22 cellular contexts compared by ENCODE assay signal in genomic region chr18:33469699-33470098, GRCh38. TPM values are rescaled to one million over a fixed set of nuclear protein-coding genes. Genes with fewer than 3 reads are reported as not detected.
DNase-seq lines count a peak whose midpoint lies in the region; ATAC-seq, FAIRE-seq and TF ChIP-seq lines count a peak whose summit lies in the region.
"Had no signal": no experiment of that assay in that cellular context is flagged by ENCODE, and none has a peak within 500 bp of the region (broad histone marks: within the 10 kb centered on the region; RNA-seq: fewer than 3 reads in every experiment).

No MANE protein-coding gene starts in this region.

- no peaks in the 10 kb centered on the region; the same call in 1 of the 2 replicates for H3K4me1 ChIP-seq in Panc1 (ENCODE audit: control insufficient read depth, insufficient read depth, low read length)
- no peaks in the 10 kb centered on the region for H3K4me1 ChIP-seq in K562 (replicated peaks in 1 of 2; ENCODE audit: control insufficient read depth in 2 of 2, insufficient read depth in 2 of 2, low read length in 2 of 2)

- TF ChIP-seq RAD21 in K562 (CRISPR knock-in tag; conservative IDR thresholded peaks at IDR 0.05 in 1 of 2, IDR thresholded peaks at IDR 0.05 in 1 of 2): no peak

- no peaks in the 10 kb centered on the region for H3K9me1 ChIP-seq in K562 (ENCODE audit: control insufficient read depth, insufficient read depth, low read length)

- BruUV-seq in Panc1 (replicated peaks; lab: Mats Ljungman, UMichigan): no TSS peak
- BruUV-seq in K562 (replicated peaks; lab: Mats Ljungman, UMichigan): no TSS peak

- H3K9ac ChIP-seq in K562 (ENCODE audit: insufficient read depth in 1 of 2, low read depth in 2 of 2, low read length in 2 of 2): peak overlapping the region in 1 of 2 experiments; percentile 53; a peak in 2 of 4 replicates
- H3K9ac ChIP-seq: KMS-11 had no signal

- TF ChIP-seq POLR2A in K562 (conservative IDR thresholded peaks at IDR 0.05): no peak

- no peak for DNase-seq in Panc1 (ENCODE audit: low read depth, low spot score)
- peak; percentile 32 to 80 (median 42) for DNase-seq in K562 (ENCODE audit: extremely low read depth in 1 of 4, low spot score in 3 of 4)
- peak; percentile 0 for DNase-seq in iris pigment epithelial cell (ENCODE audit: low read depth)
- no peak for DNase-seq in kidney glomerular epithelial cell (lab: John Stamatoyannopoulos, UW)
- no peak for DNase-seq in foreskin fibroblast
- DNase-seq: CD8-positive, alpha-beta memory T cell; GDM1; GOT3; MG63; NCI-H1092 treated with DMSO at 0.1 percent for 48 hours; NCI-H2081 treated with DMSO at 0.1 percent for 48 hours; NCI-H510A treated with DMSO at 0.1 percent for 48 hours; NCI-H82; SHP77 had no signal

- H2AFZ ChIP-seq in K562 (ENCODE audit: low read depth, low read length): no peak overlapping the region

- ATAC-seq in Panc1: peak; percentile 38; the same call in 1 of the 2 replicates
- ATAC-seq in K562: peak; percentile 96
- no peak for ATAC-seq in HG02970 (IDR thresholded peaks at IDR 0.05; ENCODE audit: low FRiP score, unreplicated experiment)
- no peak for ATAC-seq in GM18868 (IDR thresholded peaks at IDR 0.05; ENCODE audit: unreplicated experiment)
- ATAC-seq: GM12878, HepG2 had no signal

- 2% methylated on average over 3 of the region's 3 CpGs for WGBS in K562 (ENCODE audit: insufficient coverage, low coverage, missing lambda C conversion rate)

- H3K27ac ChIP-seq in 22Rv1 (0 out of 2 replicates have a peak overlapping the region, but pooled peaks have one; percentile 5), Panc1 (ENCODE audit: low read length) (peak overlapping the region; percentile 63; the same call in 1 of the 2 replicates), K562 (ENCODE audit: extremely low read depth, low read depth, low read length) (peak overlapping the region; percentile 76)
- H3K27ac ChIP-seq: KMS-11 had no signal

- no peak overlapping the region for H3K4me2 ChIP-seq in K562 (ENCODE audit: insufficient read depth, low read length)
- H3K4me2 ChIP-seq: KMS-11 had no signal

- peak; percentile 80 for TF ChIP-seq EP300 in K562 (IDR thresholded peaks at IDR 0.05; ENCODE audit: low read length)

- H3K9me3 ChIP-seq in Panc1 (ENCODE audit: control insufficient read depth, insufficient read depth, low read depth, low read length) (no peaks in the 10 kb centered on the region), K562 (replicated peaks; ENCODE audit: control insufficient read depth, insufficient read depth, low read depth, low read length) (no peaks in the 10 kb centered on the region)
- H3K9me3 ChIP-seq: MG63 had no signal

- in situ Hi-C loops in Panc1 (cut with HindIII; ENCODE audit: low pct_unique_long_range_greater_than_20kb, low sequenced_read_pairs): no loop called here
- in situ Hi-C loops in K562 (cut with MboI): no loop called here

- POLR2A ChIA-PET in Panc1 (lab: Charles Lee) (no interaction called here), K562 (lab: Yijun Ruan, JAX) (interaction anchor here (0.7 kb wide), 1 partner anchor 38 kb away, joined by 3 read pairs; no protein-coding TSS in a partner anchor)

- H3K27me3 ChIP-seq in Panc1 (ENCODE audit: control insufficient read depth, insufficient read depth, low read length) (no peaks in the 10 kb centered on the region), K562 (ENCODE audit: control insufficient read depth in 2 of 2, insufficient read depth in 2 of 2, low read length in 2 of 2) (no peaks in the 10 kb centered on the region)
- H3K27me3 ChIP-seq: MG63 had no signal

- H3K4me3 ChIP-seq in Panc1 (ENCODE audit: low read depth in 2 of 2, low read length in 2 of 2) (no peak overlapping the region), K562 (no peak overlapping the region), foreskin fibroblast (ENCODE audit: low read depth in 1 of 2, low read length in 2 of 2) (no peak overlapping the region)
- H3K4me3 ChIP-seq: GM12878, MG63 had no signal

- H3K79me2 ChIP-seq in K562 (ENCODE audit: control insufficient read depth, insufficient read depth, low read length): no peaks in the 10 kb centered on the region

- no peaks in the 10 kb centered on the region for H4K20me1 ChIP-seq in K562 (replicated peaks; ENCODE audit: control insufficient read depth, insufficient read depth, low read length)

- TF ChIP-seq CTCF in 22Rv1 (IDR thresholded peaks at IDR 0.05): no peak
- TF ChIP-seq CTCF in Panc1 (IDR thresholded peaks at IDR 0.05): no peak
- no peak for TF ChIP-seq CTCF in K562 (IDR thresholded peaks at IDR 0.05 in 2 of 3, conservative IDR thresholded peaks at IDR 0.05 in 1 of 3; ENCODE audit: insufficient read depth in 2 of 3, low read depth in 1 of 3, low read length in 3 of 3)
- no peak for TF ChIP-seq CTCF in foreskin fibroblast (IDR thresholded peaks at IDR 0.05; ENCODE audit: low read depth, low read length)

- intact Hi-C loops in Panc1 (cut with micrococcal nuclease; ENCODE audit: unreplicated experiment): no loop called here
- intact Hi-C loops in K562 (cut with micrococcal nuclease): no loop called here

- H3K36me3 ChIP-seq in Panc1 (ENCODE audit: control insufficient read depth, insufficient read depth, low read length) (no peaks in the 10 kb centered on the region), K562 (ENCODE audit: control insufficient read depth, insufficient read depth, low read length) (no peaks in the 10 kb centered on the region)
- H3K36me3 ChIP-seq: MG63 had no signal

- peak; percentile 65 for FAIRE-seq in K562 (lab: Jason Lieb, UNC)
- FAIRE-seq: GM12878, HepG2 had no signal

- CTCF ChIA-PET in Panc1 (lab: Charles Lee) (no interaction called here), K562 (lab: Yijun Ruan, JAX; ENCODE audit: low intra/inter-chr PET ratio) (no interaction called here)

TF ChIP-seq in K562, 482 proteins besides CTCF, POLR2A, EP300 and RAD21 (continues in another document):
- TF ChIP-seq ZC3H4 (CRISPR knock-in tag; IDR thresholded peaks at IDR 0.05; ENCODE audit: borderline replicate concordance) (no peak), FOSL1 (tag; conservative IDR thresholded peaks at IDR 0.05) (peak; percentile 53; the same call in 1 of the 2 replicates), SMARCB1 (IDR thresholded peaks at IDR 0.05; ENCODE audit: insufficient read length, low read depth) (peak; percentile 49), FOXA3 (CRISPR knock-in tag; conservative IDR thresholded peaks at IDR 0.05 in 1 of 2, IDR thresholded peaks at IDR 0.05 in 1 of 2) (no peak), STAT5A (IDR thresholded peaks at IDR 0.05; ENCODE audit: borderline replicate concordance, low read length) (peak; percentile 52), MAFF (IDR thresholded peaks at IDR 0.05; ENCODE audit: low read length) (peak; percentile 42; the same call in 1 of the 2 replicates), RBM39 (optimal IDR thresholded peaks at IDR 0.05; ENCODE audit: low read depth, low read length) (no peak), NCOA4 (IDR thresholded peaks at IDR 0.05; ENCODE audit: partially characterized antibody) (no peak), TAL1 (IDR thresholded peaks at IDR 0.05) (peak; percentile 79), ATF6 (CRISPR knock-in tag; IDR thresholded peaks at IDR 0.05) (no peak), ID3 (CRISPR knock-in tag; IDR thresholded peaks at IDR 0.05) (no peak), ID3 (tag; IDR thresholded peaks at IDR 0.05) (no peak), ZNF830 (CRISPR knock-in tag; IDR thresholded peaks at IDR 0.05) (no peak), PML (IDR thresholded peaks at IDR 0.05; ENCODE audit: low read length) (peak; percentile 23; the same call in 1 of the 2 replicates), SAFB (IDR thresholded peaks at IDR 0.05; ENCODE audit: borderline replicate concordance, low read depth, low read length) (no peak), ARNT (IDR thresholded peaks at IDR 0.05) (no peak)

RNA-seq across cellular contexts. Expression of gene CCDC178, which starts 29.2 kb away (rescaled TPM):
- total RNA-seq in Panc1 (2021; ENCODE audit: unreplicated experiment) (not detected), K562 (2014; rRNA removed) (not detected in 2 replicates), K562 (2014; rRNA removed; fragmentation: Illumina TruSeq; extraction: Trizol) (not detected in 2 replicates), K562 (2015; rRNA removed; fragmentation: Illumina TruSeq; extraction: Trizol) (0.47 TPM in 1 of 2 replicates, not detected in the other), K562 (2021) (not detected in 2 replicates)
- not detected for polyA plus RNA-seq in Panc1 (2012; ENCODE audit: insufficient read length)
- total RNA-seq in K562 (2011; cell fraction: chromatin; rRNA removed; ENCODE audit: low replicate concordance): 0.67 and 2.9 TPM in 2 replicates
- total RNA-seq in K562 (2011; cell fraction: nucleolus; rRNA removed): 0.33 TPM in 1 of 2 replicates, not detected in the other
- not detected in 2 replicates for total RNA-seq in K562 (2011; cell fraction: nucleoplasm; rRNA removed)
- polyA plus RNA-seq in K562 (2011; rRNA removed) (0.15 TPM in 1 of 2 replicates, not detected in the other), K562 (2014; fragmentation: Illumina TruSeq; extraction: Trizol) (not detected in 2 replicates), K562 (2014; fragmentation: Nextera tagmentation; extraction: Ambion mirVana) (not detected), K562 (2014; rRNA removed) (0.12 TPM in 1 of 2 replicates, not detected in the other)
- polyA plus RNA-seq in K562 (2011; cell fraction: cytosol; rRNA removed): not detected in 2 replicates
- polyA plus RNA-seq in K562 (2011; cell fraction: nucleus; rRNA removed): not detected in 2 replicates
- polyA plus RNA-seq in K562 (2012): 0.06 and 0.26 TPM in 2 replicates
- polyA minus RNA-seq in K562 (2011; rRNA and poly(A)+ RNA removed): not detected in 2 replicates
- polyA minus RNA-seq in K562 (2011; cell fraction: cytosol; rRNA and poly(A)+ RNA removed): not detected in 2 replicates
- polyA minus RNA-seq in K562 (2011; cell fraction: nucleus; rRNA and poly(A)+ RNA removed): not detected in 2 replicates
- total RNA-seq: A172; CD8-positive, alpha-beta memory T cell; GM12878; HepG2 had no signal
- polyA plus RNA-seq: BJ; CD8-positive, alpha-beta memory T cell; HepG2 had no signal

Comparison
In these comparisons a context has a peak if more than half of its experiments do, and no peak if none do; other contexts are left out.
1. H3K27ac ChIP-seq: peak in every context shown above with its lines; median percentile 76 in K562; 63 in Panc1; 5 in 22Rv1.
2. ATAC-seq: peak in Panc1 (single experiment) and K562 (single experiment); none in HG02970 (single experiment) and GM18868 (single experiment).
3. DNase-seq: peak in K562 (4 of 4) and iris pigment epithelial cell (single experiment); none in Panc1 (single experiment), kidney glomerular epithelial cell (single experiment) and foreskin fibroblast (0 of 2).